Comparison of ENCODE assay signal across 8 cellular contexts in the genomic region with DNA sequence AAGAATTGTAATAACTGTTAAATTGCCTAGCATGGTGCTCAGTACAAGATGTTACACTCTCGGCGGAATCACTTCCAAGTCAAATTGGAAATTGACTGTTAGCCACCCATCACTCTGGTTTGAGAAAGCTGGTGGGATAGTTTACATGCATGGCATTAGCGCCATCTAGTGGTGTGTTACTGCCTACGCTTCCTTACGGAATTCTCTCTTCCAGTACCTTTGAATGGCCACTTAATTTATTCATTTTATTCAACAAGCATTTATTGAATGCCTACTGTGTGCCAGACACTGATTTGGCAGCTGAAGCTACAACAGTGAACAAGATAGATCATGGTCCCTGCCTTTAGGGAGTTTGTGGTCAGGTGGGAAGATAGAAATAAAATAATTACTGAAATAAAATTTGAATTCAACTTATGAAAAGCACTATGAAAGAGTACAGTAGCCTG. TPM values are rescaled to one million over a fixed set of nuclear protein-coding genes. Genes with fewer than 3 reads are reported as not detected.
A peak's percentile ranks its signal among the peaks of the same experiment; 100 is the strongest.
DNase-seq lines count a peak whose midpoint lies in the region; ATAC-seq and TF ChIP-seq lines count a peak whose summit lies in the region.

No MANE protein-coding gene starts in this region.

- H3K36me3 ChIP-seq in MG63 (no peaks in the 10 kb centered on the region), Peyer's patch (no peaks in the 10 kb centered on the region), thyroid gland (no peaks in the 10 kb centered on the region)

- H3K4me1 ChIP-seq in Peyer's patch: no peaks in the 10 kb centered on the region
- peaks cover 0 to 6% of the 10 kb centered on the region in 2 donors for H3K4me1 ChIP-seq in thyroid gland

- no peaks in the 10 kb centered on the region for H3K4me1 Mint-ChIP-seq in activated T-cell treated with anti-CD3 and anti-CD28 coated beads, Interleukin-2, amount 50 U/mL, for 4 hours (ENCODE audit: low read depth)

- H3K27ac ChIP-seq in Peyer's patch: no peak overlapping the region
- H3K27ac ChIP-seq in thyroid gland: no peak overlapping the region

- no peak overlapping the region for H3K4me3 Mint-ChIP-seq in activated T-cell treated with anti-CD3 and anti-CD28 coated beads, Interleukin-2, amount 50 U/mL, for 4 hours

- TF ChIP-seq POLR2A in Peyer's patch (IDR thresholded peaks at IDR 0.05) (no peak), thyroid gland (IDR thresholded peaks at IDR 0.05) (no peak)

- DNase-seq in GF-D8 (lab: John Stamatoyannopoulos, UW) (peak; percentile 27), MG63 (peak; percentile 49), Peyer's patch (peak in 2 of 3 donors; percentile 73 to 92), fibroblast of peridontal ligament (ENCODE audit: extremely low read depth) (peak; percentile 96), non-pigmented ciliary epithelial cell (ENCODE audit: low read depth) (peak; percentile 63), thyroid gland (peak; percentile 72 to 73)
- peak; percentile 61 for DNase-seq in activated T-cell treated with anti-CD3 and anti-CD28 coated beads, Interleukin-2, amount 50 U/mL, for 4 hours

- H3K36me3 Mint-ChIP-seq in activated T-cell treated with anti-CD3 and anti-CD28 coated beads, Interleukin-2, amount 50 U/mL, for 4 hours (ENCODE audit: insufficient read depth): no peaks in the 10 kb centered on the region

- H3K9me3 Mint-ChIP-seq in activated T-cell treated with anti-CD3 and anti-CD28 coated beads, Interleukin-2, amount 50 U/mL, for 4 hours: no peaks in the 10 kb centered on the region

- intact Hi-C loops in thyroid gland (cut with DNase I): no loop called here

- peak; percentile 71 to 78 for ATAC-seq in activated T-cell treated with anti-CD3 and anti-CD28 coated beads, Interleukin-2, amount 50 U/mL, for 4 hours
- no peak for ATAC-seq in GM18502 (IDR thresholded peaks at IDR 0.05; ENCODE audit: poor library complexity, unreplicated experiment)

- 10 to 12% methylated on average over 5 of the region's 5 CpGs for WGBS in thyroid gland, 2 donors

- no peaks in the 10 kb centered on the region for H3K27me3 ChIP-seq in MG63
- no peaks in the 10 kb centered on the region for H3K27me3 ChIP-seq in Peyer's patch
- H3K27me3 ChIP-seq in thyroid gland: no peaks in the 10 kb centered on the region

- H3K9me3 ChIP-seq in MG63: no peaks in the 10 kb centered on the region
- H3K9me3 ChIP-seq in Peyer's patch: no peaks in the 10 kb centered on the region
- H3K9me3 ChIP-seq in thyroid gland: no peaks in the 10 kb centered on the region

- H3K4me3 ChIP-seq in MG63: no peak overlapping the region
- H3K4me3 ChIP-seq in Peyer's patch: no peak overlapping the region
- H3K4me3 ChIP-seq in thyroid gland (replicated peaks in 1 of 3): no peak overlapping the region

- peak; percentile 83 to 98 (median 96) for TF ChIP-seq CTCF in Peyer's patch (IDR thresholded peaks at IDR 0.05)
- peak; percentile 83 to 98 (median 94) for TF ChIP-seq CTCF in thyroid gland (IDR thresholded peaks at IDR 0.05)

- H3K27me3 Mint-ChIP-seq in activated T-cell treated with anti-CD3 and anti-CD28 coated beads, Interleukin-2, amount 50 U/mL, for 4 hours (ENCODE audit: low read depth): no peaks in the 10 kb centered on the region

RNA-seq across cellular contexts. Expression of gene CRIPT, which starts 33.6 kb away (rescaled TPM):
- total RNA-seq in MG63 (2014; rRNA removed; shearing (Covaris generic); ENCODE audit: low replicate concordance): 11.8 and 12.1 TPM in 2 replicates
- total RNA-seq in Peyer's patch: 10 to 100 TPM in 3 of 4 donors, 1 to 10 TPM in 1; 9.9 to 18.2 (median 13.1) TPM
- total RNA-seq in activated T-cell treated with anti-CD3 and anti-CD28 coated beads, Interleukin-2, amount 50 U/mL, for 4 hours: 1 to 10 TPM; 7.4 to 9.0 (median 8.9) TPM
- 10 to 100 TPM; 16.6 to 20.2 (median 19.0) TPM for total RNA-seq in thyroid gland

RNA-seq across cellular contexts. Expression of gene PIGF, which starts 33.7 kb away (rescaled TPM):
- total RNA-seq in MG63 (2014; rRNA removed; shearing (Covaris generic); ENCODE audit: low replicate concordance): 16.1 and 19.7 TPM in 2 replicates
- total RNA-seq in Peyer's patch: 10 to 100 TPM; 11.6 to 22.1 (median 20.0) TPM
- total RNA-seq in activated T-cell treated with anti-CD3 and anti-CD28 coated beads, Interleukin-2, amount 50 U/mL, for 4 hours: 10 to 100 TPM; 13.2 to 14.2 (median 14.0) TPM
- 10 to 100 TPM; 20.4 to 35.7 (median 26.8) TPM for total RNA-seq in thyroid gland

RNA-seq across cellular contexts. Expression of gene SOCS5, which starts 48.5 kb away (rescaled TPM):
- 18.4 and 28.1 TPM in 2 replicates for total RNA-seq in MG63 (2014; rRNA removed; shearing (Covaris generic); ENCODE audit: low replicate concordance)
- total RNA-seq in Peyer's patch (10 to 100 TPM; 15.1 to 35.5 (median 17.0) TPM), thyroid gland (10 to 100 TPM; 24.2 to 42.8 (median 30.8) TPM)
- 1 to 10 TPM; 5.7 to 6.5 (median 6.0) TPM for total RNA-seq in activated T-cell treated with anti-CD3 and anti-CD28 coated beads, Interleukin-2, amount 50 U/mL, for 4 hours

Comparison
In these comparisons a context has a peak if more than half of its experiments do, and no peak if none do; other contexts are left out.
1. DNase-seq: peak in every context shown above with its lines; median percentile 96 in fibroblast of peridontal ligament; 82 in Peyer's patch; 72 in thyroid gland; 63 in non-pigmented ciliary epithelial cell; 61 in activated T-cell treated with anti-CD3 and anti-CD28 coated beads, Interleukin-2, amount 50 U/mL, for 4 hours; 49 in MG63; 27 in GF-D8.